1 cellular context compared by ENCODE assay signal in the genomic region with DNA sequence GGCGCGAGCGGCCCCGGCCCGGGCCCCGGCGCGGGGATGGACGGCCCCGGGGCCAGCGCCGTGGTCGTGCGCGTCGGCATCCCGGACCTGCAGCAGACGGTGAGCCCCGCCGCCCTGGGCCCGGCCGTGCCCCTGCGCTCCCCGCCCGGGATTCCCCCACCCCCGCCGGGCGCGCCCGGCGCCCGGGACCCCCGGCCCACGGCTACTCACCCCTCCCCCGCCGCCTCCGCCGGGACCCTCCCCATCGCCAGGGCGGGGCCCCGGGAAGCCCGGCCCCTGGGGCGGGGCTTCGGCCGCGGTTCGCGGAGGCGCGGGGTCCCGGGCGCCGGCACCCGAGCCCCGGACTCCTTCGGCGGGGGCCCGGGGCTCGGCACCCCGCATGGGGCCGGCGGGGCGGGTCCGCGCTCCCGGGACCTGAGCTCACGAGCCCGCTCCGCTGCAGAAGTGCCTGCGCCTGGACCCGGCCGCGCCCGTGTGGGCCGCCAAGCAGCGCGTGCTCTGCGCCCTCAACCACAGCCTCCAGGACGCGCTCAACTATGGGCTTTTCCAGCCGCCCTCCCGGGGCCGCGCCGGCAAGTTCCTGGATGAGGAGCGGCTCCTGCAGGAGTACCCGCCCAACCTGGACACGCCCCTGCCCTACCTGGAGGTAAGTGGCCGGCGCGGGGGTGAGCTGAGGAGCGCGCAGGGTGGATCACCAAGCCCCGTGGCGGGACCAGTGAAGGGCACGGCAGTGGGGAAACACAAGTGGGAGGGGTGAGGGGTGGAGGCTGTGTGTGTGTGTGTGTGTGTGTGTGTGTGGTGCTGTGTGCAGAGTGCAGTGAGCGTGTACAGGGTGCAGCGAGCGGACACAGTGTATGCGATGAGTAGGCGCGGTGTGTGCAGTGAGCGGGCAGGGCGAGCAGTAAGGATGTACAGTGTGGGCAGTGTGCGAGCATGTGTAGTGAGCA.
TF ChIP-seq lines count a peak whose summit lies in the region.

No MANE protein-coding gene starts in this region.

TF ChIP-seq in HepG2, 621 proteins besides CTCF, POLR2A, EP300 and RAD21 (continued from another document and continues in another):
- TF ChIP-seq, protein P1, sequence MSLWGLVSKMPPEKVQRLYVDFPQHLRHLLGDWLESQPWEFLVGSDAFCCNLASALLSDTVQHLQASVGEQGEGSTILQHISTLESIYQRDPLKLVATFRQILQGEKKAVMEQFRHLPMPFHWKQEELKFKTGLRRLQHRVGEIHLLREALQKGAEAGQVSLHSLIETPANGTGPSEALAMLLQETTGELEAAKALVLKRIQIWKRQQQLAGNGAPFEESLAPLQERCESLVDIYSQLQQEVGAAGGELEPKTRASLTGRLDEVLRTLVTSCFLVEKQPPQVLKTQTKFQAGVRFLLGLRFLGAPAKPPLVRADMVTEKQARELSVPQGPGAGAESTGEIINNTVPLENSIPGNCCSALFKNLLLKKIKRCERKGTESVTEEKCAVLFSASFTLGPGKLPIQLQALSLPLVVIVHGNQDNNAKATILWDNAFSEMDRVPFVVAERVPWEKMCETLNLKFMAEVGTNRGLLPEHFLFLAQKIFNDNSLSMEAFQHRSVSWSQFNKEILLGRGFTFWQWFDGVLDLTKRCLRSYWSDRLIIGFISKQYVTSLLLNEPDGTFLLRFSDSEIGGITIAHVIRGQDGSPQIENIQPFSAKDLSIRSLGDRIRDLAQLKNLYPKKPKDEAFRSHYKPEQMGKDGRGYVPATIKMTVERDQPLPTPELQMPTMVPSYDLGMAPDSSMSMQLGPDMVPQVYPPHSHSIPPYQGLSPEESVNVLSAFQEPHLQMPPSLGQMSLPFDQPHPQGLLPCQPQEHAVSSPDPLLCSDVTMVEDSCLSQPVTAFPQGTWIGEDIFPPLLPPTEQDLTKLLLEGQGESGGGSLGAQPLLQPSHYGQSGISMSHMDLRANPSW (CRISPR knock-in tag; IDR thresholded peaks at IDR 0.05; ENCODE audit: borderline replicate concordance) = no peak
- no peak for TF ChIP-seq ZBTB7A (CRISPR knock-in tag; IDR thresholded peaks at IDR 0.05)
- TF ChIP-seq DNMT3B (CRISPR knock-in tag; conservative IDR thresholded peaks at IDR 0.05) = no peak
- TF ChIP-seq NFKBIZ (CRISPR knock-in tag; IDR thresholded peaks at IDR 0.05) = no peak
- no peak for TF ChIP-seq ZNF674 (CRISPR knock-in tag; IDR thresholded peaks at IDR 0.05; ENCODE audit: low read depth)
- TF ChIP-seq ZNF792 (CRISPR knock-in tag; IDR thresholded peaks at IDR 0.05) = no peak
- TF ChIP-seq ZNF816 (CRISPR knock-in tag; IDR thresholded peaks at IDR 0.05; ENCODE audit: borderline replicate concordance) = no peak
- TF ChIP-seq, protein P2, sequence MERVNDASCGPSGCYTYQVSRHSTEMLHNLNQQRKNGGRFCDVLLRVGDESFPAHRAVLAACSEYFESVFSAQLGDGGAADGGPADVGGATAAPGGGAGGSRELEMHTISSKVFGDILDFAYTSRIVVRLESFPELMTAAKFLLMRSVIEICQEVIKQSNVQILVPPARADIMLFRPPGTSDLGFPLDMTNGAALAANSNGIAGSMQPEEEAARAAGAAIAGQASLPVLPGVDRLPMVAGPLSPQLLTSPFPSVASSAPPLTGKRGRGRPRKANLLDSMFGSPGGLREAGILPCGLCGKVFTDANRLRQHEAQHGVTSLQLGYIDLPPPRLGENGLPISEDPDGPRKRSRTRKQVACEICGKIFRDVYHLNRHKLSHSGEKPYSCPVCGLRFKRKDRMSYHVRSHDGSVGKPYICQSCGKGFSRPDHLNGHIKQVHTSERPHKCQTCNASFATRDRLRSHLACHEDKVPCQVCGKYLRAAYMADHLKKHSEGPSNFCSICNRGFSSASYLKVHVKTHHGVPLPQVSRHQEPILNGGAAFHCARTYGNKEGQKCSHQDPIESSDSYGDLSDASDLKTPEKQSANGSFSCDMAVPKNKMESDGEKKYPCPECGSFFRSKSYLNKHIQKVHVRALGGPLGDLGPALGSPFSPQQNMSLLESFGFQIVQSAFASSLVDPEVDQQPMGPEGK (CRISPR knock-in tag; IDR thresholded peaks at IDR 0.05) = no peak
- TF ChIP-seq, protein P3, sequence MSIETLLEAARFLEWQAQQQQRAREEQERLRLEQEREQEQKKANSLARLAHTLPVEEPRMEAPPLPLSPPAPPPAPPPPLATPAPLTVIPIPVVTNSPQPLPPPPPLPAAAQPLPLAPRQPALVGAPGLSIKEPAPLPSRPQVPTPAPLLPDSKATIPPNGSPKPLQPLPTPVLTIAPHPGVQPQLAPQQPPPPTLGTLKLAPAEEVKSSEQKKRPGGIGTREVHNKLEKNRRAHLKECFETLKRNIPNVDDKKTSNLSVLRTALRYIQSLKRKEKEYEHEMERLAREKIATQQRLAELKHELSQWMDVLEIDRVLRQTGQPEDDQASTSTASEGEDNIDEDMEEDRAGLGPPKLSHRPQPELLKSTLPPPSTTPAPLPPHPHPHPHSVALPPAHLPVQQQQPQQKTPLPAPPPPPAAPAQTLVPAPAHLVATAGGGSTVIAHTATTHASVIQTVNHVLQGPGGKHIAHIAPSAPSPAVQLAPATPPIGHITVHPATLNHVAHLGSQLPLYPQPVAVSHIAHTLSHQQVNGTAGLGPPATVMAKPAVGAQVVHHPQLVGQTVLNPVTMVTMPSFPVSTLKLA (IDR thresholded peaks at IDR 0.05) = no peak
- peak; percentile 44; the same call in 1 of the 2 replicates for TF ChIP-seq MYC (CRISPR knock-in tag; IDR thresholded peaks at IDR 0.05; ENCODE audit: borderline replicate concordance)
- TF ChIP-seq PHF20 (CRISPR knock-in tag; IDR thresholded peaks at IDR 0.05) = no peak
- no peak; the same call in 1 of the 2 replicates for TF ChIP-seq ZNF672 (CRISPR knock-in tag; IDR thresholded peaks at IDR 0.05)
- TF ChIP-seq, protein P4, sequence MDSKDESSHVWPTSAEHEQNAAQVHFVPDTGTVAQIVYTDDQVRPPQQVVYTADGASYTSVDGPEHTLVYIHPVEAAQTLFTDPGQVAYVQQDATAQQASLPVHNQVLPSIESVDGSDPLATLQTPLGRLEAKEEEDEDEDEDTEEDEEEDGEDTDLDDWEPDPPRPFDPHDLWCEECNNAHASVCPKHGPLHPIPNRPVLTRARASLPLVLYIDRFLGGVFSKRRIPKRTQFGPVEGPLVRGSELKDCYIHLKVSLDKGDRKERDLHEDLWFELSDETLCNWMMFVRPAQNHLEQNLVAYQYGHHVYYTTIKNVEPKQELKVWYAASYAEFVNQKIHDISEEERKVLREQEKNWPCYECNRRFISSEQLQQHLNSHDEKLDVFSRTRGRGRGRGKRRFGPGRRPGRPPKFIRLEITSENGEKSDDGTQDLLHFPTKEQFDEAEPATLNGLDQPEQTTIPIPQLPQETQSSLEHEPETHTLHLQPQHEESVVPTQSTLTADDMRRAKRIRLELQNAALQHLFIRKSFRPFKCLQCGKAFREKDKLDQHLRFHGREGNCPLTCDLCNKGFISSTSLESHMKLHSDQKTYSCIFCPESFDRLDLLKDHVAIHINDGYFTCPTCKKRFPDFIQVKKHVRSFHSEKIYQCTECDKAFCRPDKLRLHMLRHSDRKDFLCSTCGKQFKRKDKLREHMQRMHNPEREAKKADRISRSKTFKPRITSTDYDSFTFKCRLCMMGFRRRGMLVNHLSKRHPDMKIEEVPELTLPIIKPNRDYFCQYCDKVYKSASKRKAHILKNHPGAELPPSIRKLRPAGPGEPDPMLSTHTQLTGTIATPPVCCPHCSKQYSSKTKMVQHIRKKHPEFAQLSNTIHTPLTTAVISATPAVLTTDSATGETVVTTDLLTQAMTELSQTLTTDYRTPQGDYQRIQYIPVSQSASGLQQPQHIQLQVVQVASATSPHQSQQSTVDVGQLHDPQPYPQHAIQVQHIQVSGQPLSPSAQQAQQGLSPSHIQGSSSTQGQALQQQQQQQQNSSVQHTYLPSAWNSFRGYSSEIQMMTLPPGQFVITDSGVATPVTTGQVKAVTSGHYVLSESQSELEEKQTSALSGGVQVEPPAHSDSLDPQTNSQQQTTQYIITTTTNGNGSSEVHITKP (CRISPR knock-in tag; IDR thresholded peaks at IDR 0.05; ENCODE audit: low read depth) = no peak
- TF ChIP-seq, protein P5, sequence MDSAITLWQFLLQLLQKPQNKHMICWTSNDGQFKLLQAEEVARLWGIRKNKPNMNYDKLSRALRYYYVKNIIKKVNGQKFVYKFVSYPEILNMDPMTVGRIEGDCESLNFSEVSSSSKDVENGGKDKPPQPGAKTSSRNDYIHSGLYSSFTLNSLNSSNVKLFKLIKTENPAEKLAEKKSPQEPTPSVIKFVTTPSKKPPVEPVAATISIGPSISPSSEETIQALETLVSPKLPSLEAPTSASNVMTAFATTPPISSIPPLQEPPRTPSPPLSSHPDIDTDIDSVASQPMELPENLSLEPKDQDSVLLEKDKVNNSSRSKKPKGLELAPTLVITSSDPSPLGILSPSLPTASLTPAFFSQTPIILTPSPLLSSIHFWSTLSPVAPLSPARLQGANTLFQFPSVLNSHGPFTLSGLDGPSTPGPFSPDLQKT (CRISPR knock-in tag; IDR thresholded peaks at IDR 0.05; ENCODE audit: borderline replicate concordance) = no peak
- TF ChIP-seq ZSCAN12 (CRISPR knock-in tag; IDR thresholded peaks at IDR 0.05) = no peak
- no peak for TF ChIP-seq HCFC1 (IDR thresholded peaks at IDR 0.05; ENCODE audit: low read depth, low read length)
- TF ChIP-seq, protein P6, sequence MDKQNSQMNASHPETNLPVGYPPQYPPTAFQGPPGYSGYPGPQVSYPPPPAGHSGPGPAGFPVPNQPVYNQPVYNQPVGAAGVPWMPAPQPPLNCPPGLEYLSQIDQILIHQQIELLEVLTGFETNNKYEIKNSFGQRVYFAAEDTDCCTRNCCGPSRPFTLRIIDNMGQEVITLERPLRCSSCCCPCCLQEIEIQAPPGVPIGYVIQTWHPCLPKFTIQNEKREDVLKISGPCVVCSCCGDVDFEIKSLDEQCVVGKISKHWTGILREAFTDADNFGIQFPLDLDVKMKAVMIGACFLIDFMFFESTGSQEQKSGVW (CRISPR knock-in tag; IDR thresholded peaks at IDR 0.05; ENCODE audit: borderline replicate concordance) = no peak
- no peak for TF ChIP-seq HDAC2 (CRISPR knock-in tag; IDR thresholded peaks at IDR 0.05)
- 0 out of 2 replicates have a peak, but pooled peaks have one; percentile 43 for TF ChIP-seq ZNF451 (CRISPR knock-in tag; IDR thresholded peaks at IDR 0.05)
- no peak for TF ChIP-seq TBX2 (CRISPR knock-in tag; IDR thresholded peaks at IDR 0.05; ENCODE audit: borderline replicate concordance)
- TF ChIP-seq, protein P7, sequence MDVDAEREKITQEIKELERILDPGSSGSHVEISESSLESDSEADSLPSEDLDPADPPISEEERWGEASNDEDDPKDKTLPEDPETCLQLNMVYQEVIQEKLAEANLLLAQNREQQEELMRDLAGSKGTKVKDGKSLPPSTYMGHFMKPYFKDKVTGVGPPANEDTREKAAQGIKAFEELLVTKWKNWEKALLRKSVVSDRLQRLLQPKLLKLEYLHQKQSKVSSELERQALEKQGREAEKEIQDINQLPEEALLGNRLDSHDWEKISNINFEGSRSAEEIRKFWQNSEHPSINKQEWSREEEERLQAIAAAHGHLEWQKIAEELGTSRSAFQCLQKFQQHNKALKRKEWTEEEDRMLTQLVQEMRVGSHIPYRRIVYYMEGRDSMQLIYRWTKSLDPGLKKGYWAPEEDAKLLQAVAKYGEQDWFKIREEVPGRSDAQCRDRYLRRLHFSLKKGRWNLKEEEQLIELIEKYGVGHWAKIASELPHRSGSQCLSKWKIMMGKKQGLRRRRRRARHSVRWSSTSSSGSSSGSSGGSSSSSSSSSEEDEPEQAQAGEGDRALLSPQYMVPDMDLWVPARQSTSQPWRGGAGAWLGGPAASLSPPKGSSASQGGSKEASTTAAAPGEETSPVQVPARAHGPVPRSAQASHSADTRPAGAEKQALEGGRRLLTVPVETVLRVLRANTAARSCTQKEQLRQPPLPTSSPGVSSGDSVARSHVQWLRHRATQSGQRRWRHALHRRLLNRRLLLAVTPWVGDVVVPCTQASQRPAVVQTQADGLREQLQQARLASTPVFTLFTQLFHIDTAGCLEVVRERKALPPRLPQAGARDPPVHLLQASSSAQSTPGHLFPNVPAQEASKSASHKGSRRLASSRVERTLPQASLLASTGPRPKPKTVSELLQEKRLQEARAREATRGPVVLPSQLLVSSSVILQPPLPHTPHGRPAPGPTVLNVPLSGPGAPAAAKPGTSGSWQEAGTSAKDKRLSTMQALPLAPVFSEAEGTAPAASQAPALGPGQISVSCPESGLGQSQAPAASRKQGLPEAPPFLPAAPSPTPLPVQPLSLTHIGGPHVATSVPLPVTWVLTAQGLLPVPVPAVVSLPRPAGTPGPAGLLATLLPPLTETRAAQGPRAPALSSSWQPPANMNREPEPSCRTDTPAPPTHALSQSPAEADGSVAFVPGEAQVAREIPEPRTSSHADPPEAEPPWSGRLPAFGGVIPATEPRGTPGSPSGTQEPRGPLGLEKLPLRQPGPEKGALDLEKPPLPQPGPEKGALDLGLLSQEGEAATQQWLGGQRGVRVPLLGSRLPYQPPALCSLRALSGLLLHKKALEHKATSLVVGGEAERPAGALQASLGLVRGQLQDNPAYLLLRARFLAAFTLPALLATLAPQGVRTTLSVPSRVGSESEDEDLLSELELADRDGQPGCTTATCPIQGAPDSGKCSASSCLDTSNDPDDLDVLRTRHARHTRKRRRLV (CRISPR knock-in tag; IDR thresholded peaks at IDR 0.05) = no peak
- no peak for TF ChIP-seq ZNF468 (CRISPR knock-in tag; IDR thresholded peaks at IDR 0.05)
- TF ChIP-seq ZFP1 (CRISPR knock-in tag; IDR thresholded peaks at IDR 0.05) = no peak
- no peak for TF ChIP-seq ZNF713 (CRISPR knock-in tag; IDR thresholded peaks at IDR 0.05)
- TF ChIP-seq, protein P8, sequence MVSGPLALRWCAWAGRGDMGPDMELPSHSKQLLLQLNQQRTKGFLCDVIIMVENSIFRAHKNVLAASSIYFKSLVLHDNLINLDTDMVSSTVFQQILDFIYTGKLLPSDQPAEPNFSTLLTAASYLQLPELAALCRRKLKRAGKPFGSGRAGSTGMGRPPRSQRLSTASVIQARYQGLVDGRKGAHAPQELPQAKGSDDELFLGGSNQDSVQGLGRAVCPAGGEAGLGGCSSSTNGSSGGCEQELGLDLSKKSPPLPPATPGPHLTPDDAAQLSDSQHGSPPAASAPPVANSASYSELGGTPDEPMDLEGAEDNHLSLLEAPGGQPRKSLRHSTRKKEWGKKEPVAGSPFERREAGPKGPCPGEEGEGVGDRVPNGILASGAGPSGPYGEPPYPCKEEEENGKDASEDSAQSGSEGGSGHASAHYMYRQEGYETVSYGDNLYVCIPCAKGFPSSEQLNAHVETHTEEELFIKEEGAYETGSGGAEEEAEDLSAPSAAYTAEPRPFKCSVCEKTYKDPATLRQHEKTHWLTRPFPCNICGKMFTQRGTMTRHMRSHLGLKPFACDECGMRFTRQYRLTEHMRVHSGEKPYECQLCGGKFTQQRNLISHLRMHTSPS (CRISPR knock-in tag; IDR thresholded peaks at IDR 0.05; ENCODE audit: low read depth) = no peak
- TF ChIP-seq ARNTL (CRISPR knock-in tag; IDR thresholded peaks at IDR 0.05) = 0 out of 2 replicates have a peak, but pooled peaks have one; percentile 19
- no peak for TF ChIP-seq ZSCAN21 (CRISPR knock-in tag; IDR thresholded peaks at IDR 0.05; ENCODE audit: borderline replicate concordance)
- no peak for TF ChIP-seq ZKSCAN8 (CRISPR knock-in tag; IDR thresholded peaks at IDR 0.05; ENCODE audit: borderline replicate concordance)
- no peak for TF ChIP-seq ATM (IDR thresholded peaks at IDR 0.05; ENCODE audit: borderline replicate concordance)
- TF ChIP-seq, protein P9, sequence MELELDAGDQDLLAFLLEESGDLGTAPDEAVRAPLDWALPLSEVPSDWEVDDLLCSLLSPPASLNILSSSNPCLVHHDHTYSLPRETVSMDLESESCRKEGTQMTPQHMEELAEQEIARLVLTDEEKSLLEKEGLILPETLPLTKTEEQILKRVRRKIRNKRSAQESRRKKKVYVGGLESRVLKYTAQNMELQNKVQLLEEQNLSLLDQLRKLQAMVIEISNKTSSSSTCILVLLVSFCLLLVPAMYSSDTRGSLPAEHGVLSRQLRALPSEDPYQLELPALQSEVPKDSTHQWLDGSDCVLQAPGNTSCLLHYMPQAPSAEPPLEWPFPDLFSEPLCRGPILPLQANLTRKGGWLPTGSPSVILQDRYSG (CRISPR knock-in tag; IDR thresholded peaks at IDR 0.05) = no peak
- no peak for TF ChIP-seq ZZZ3 (CRISPR knock-in tag; IDR thresholded peaks at IDR 0.05; ENCODE audit: borderline replicate concordance)
- no peak for TF ChIP-seq SSRP1 (CRISPR knock-in tag; IDR thresholded peaks at IDR 0.05)
- TF ChIP-seq FOXJ3 (CRISPR knock-in tag; IDR thresholded peaks at IDR 0.05; ENCODE audit: borderline replicate concordance) = no peak
- TF ChIP-seq ZNF207 (IDR thresholded peaks at IDR 0.05; ENCODE audit: borderline replicate concordance) = no peak
- no peak for TF ChIP-seq FOXO1 (CRISPR knock-in tag; IDR thresholded peaks at IDR 0.05)
